22 cellular contexts compared by ENCODE assay signal in the genomic region with DNA sequence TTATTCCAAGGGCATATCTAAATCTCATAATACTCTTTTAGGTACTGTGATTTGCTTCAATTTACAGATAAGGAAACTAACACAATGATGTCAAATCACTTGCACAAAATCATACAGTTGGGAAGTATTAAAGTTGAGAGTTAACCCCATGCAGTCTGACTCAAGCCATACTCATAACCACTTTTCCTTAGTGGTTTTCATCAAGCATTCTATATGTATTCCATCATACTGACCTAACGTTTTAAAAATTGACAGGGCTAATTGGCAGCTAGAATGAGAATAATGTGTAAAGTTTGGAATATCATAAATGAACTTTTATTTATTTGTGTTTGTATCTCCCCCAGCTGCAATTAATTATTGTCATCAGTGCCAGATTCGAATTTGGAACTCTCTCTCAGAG. TPM values are rescaled to one million over a fixed set of nuclear protein-coding genes. Genes with fewer than 3 reads are reported as not detected.
A peak's percentile ranks its signal among the peaks of the same experiment; 100 is the strongest.
DNase-seq lines count a peak whose midpoint lies in the region; ATAC-seq and TF ChIP-seq lines count a peak whose summit lies in the region.
"Had no signal": no experiment of that assay in that cellular context is flagged by ENCODE, and none has a peak within 500 bp of the region (broad histone marks: within the 10 kb centered on the region; RNA-seq: fewer than 3 reads in every experiment).

No MANE protein-coding gene starts in this region.

- H3K79me2 ChIP-seq in SK-N-SH (ENCODE audit: insufficient read depth): no peaks in the 10 kb centered on the region

- peak in 1 of 2 experiments; percentile 72; a peak in 2 of 4 replicates for TF ChIP-seq EP300 in SK-N-SH (IDR thresholded peaks at IDR 0.05; ENCODE audit: borderline replicate concordance in 1 of 2, low read depth in 1 of 2, low read length in 1 of 2)

- peaks cover 8% of the 10 kb centered on the region for H3F3A ChIP-seq in SK-N-SH (replicated peaks; ENCODE audit: insufficient read depth)

- peaks cover 9 to 24% of the 10 kb centered on the region in 2 experiments for H3K36me3 ChIP-seq in SK-N-SH (replicated peaks in 1 of 2; ENCODE audit: control insufficient read depth in 1 of 2, insufficient read depth in 2 of 2, low read length in 1 of 2)

- POLR2A ChIA-PET in SK-N-SH (lab: Yijun Ruan, JAX): no interaction called here

- no peaks in the 10 kb centered on the region for H3K9me3 ChIP-seq in SK-N-SH
- H3K9me3 ChIP-seq: Caco-2 had no signal

- TF ChIP-seq RAD21 in SK-N-SH (IDR thresholded peaks at IDR 0.05; ENCODE audit: low read length): no peak

- no peak for TF ChIP-seq CTCF in SK-N-SH (IDR thresholded peaks at IDR 0.05)

- no peak overlapping the region for H2AFZ ChIP-seq in SK-N-SH (ENCODE audit: low read depth)
- H2AFZ ChIP-seq: GM23338 had no signal

- no peaks in the 10 kb centered on the region for H4K20me1 ChIP-seq in SK-N-SH (ENCODE audit: insufficient read depth)

- peak overlapping the region in 1 of 2 experiments; percentile 7; a peak in 1 of 4 replicates for H3K27ac ChIP-seq in SK-N-SH (ENCODE audit: low read depth in 2 of 2, low read length in 1 of 2)
- H3K27ac ChIP-seq: 22Rv1 had no signal

- DNase-seq in SK-N-SH (no peak), amniotic epithelial cell (ENCODE audit: low read depth) (peak; percentile 27), fibroblast of the conjunctiva (ENCODE audit: low read depth) (peak; percentile 34), NCI-H1436 treated with DMSO at 0.1 percent for 48 hours (lab: John Stamatoyannopoulos, UW) (no peak), LoVo (ENCODE audit: low spot score) (no peak), GOT3 (lab: John Stamatoyannopoulos, UW) (no peak)
- DNase-seq: activated CD4-positive, alpha-beta T cell treated with anti-CD3 and anti-CD28 coated beads for 36 hours; activated naive CD8-positive, alpha-beta T cell treated with anti-CD3 and anti-CD28 coated beads, Interleukin-2, amount 50 U/mL, for 24 hours; Caco-2; central memory CD4-positive, alpha-beta T cell; kidney glomerular epithelial cell; mesendoderm; naive thymus-derived CD8-positive, alpha-beta T cell; NCI-H2029; NK-92 treated with Interleukin-12 subunit alpha and Interleukin-12 subunit beta, amount 100 ng/mL, for 24 hours; stimulated activated naive CD8-positive, alpha-beta T cell treated with anti-CD3 and anti-CD28 coated beads, Interleukin-15, amount 100 ng/mL, for 72 hours; trophoblast cell had no signal

- no peak overlapping the region for H3K9ac ChIP-seq in SK-N-SH

- CTCF ChIA-PET in SK-N-SH (lab: Yijun Ruan, JAX): interaction anchor here (0.9 kb wide), 1 partner anchor 12 kb away, joined by 3 read pairs; no protein-coding TSS in a partner anchor

- WGBS in SK-N-SH (ENCODE audit: low lambda C conversion rate): 24% methylated on average over 2 of the region's 2 CpGs

- no peak overlapping the region for H3K4me3 ChIP-seq in SK-N-SH (ENCODE audit: low read depth in 2 of 2, low read length in 1 of 2)
- H3K4me3 ChIP-seq: GM23338 had no signal

- peaks cover 0 to 17% of the 10 kb centered on the region in 2 experiments; a peak in 2 of 4 replicates for H3K4me1 ChIP-seq in SK-N-SH (ENCODE audit: control insufficient read depth in 1 of 2, insufficient read depth in 2 of 2, low read depth in 1 of 2, low read length in 1 of 2)
- H3K4me1 ChIP-seq: Caco-2 had no signal

- no peaks in the 10 kb centered on the region for H3K27me3 ChIP-seq in SK-N-SH (ENCODE audit: insufficient read depth)

- no peak overlapping the region for H3K4me2 ChIP-seq in SK-N-SH
- H3K4me2 ChIP-seq: GM23338 had no signal

- H3K9me2 ChIP-seq in SK-N-SH: no peaks in the 10 kb centered on the region

- ATAC-seq in SK-N-SH treated with all-trans-retinoic acid at 6 μM for 48 hours: no peak
- no peak for ATAC-seq in GM18519 (IDR thresholded peaks at IDR 0.05; ENCODE audit: low FRiP score, unreplicated experiment)
- ATAC-seq: activated CD4-positive, alpha-beta T cell treated with anti-CD3 and anti-CD28 coated beads for 36 hours; activated naive CD8-positive, alpha-beta T cell treated with anti-CD3 and anti-CD28 coated beads, Interleukin-2, amount 50 U/mL, for 24 hours; esophagus mucosa; GM23338; naive thymus-derived CD8-positive, alpha-beta T cell; stimulated activated naive CD8-positive, alpha-beta T cell treated with anti-CD3 and anti-CD28 coated beads, Interleukin-15, amount 100 ng/mL, for 72 hours had no signal

TF ChIP-seq in SK-N-SH, 30 proteins besides CTCF, POLR2A, EP300 and RAD21:
- TF ChIP-seq TCF12 (IDR thresholded peaks at IDR 0.05) (peak; percentile 81), JUND (IDR thresholded peaks at IDR 0.05) (peak; percentile 60), SIN3A (IDR thresholded peaks at IDR 0.05; ENCODE audit: borderline replicate concordance, low read depth, low read length) (no peak), FOSL2 (IDR thresholded peaks at IDR 0.05; ENCODE audit: borderline replicate concordance, low read depth) (peak; percentile 68), GABPA (IDR thresholded peaks at IDR 0.05; ENCODE audit: low read depth) (no peak), TEAD4 (IDR thresholded peaks at IDR 0.05; ENCODE audit: borderline replicate concordance, insufficient read depth) (peak; percentile 32; the same call in 1 of the 2 replicates), NRF1 (IDR thresholded peaks at IDR 0.05; ENCODE audit: low read depth, low read length) (no peak), NFIC (IDR thresholded peaks at IDR 0.05; ENCODE audit: borderline replicate concordance) (0 out of 2 replicates have a peak, but pooled peaks have one; percentile 17), SMC3 (IDR thresholded peaks at IDR 0.05; ENCODE audit: low read depth, low read length) (no peak), RXRA (IDR thresholded peaks at IDR 0.05; ENCODE audit: borderline replicate concordance, low read depth) (0 out of 2 replicates have a peak, but pooled peaks have one; percentile 26)
- TF ChIP-seq, protein P1, sequence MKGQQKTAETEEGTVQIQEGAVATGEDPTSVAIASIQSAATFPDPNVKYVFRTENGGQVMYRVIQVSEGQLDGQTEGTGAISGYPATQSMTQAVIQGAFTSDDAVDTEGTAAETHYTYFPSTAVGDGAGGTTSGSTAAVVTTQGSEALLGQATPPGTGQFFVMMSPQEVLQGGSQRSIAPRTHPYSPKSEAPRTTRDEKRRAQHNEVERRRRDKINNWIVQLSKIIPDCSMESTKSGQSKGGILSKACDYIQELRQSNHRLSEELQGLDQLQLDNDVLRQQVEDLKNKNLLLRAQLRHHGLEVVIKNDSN (IDR thresholded peaks at IDR 0.05; ENCODE audit: borderline replicate concordance, low read depth): no peak
- TF ChIP-seq, protein P2, sequence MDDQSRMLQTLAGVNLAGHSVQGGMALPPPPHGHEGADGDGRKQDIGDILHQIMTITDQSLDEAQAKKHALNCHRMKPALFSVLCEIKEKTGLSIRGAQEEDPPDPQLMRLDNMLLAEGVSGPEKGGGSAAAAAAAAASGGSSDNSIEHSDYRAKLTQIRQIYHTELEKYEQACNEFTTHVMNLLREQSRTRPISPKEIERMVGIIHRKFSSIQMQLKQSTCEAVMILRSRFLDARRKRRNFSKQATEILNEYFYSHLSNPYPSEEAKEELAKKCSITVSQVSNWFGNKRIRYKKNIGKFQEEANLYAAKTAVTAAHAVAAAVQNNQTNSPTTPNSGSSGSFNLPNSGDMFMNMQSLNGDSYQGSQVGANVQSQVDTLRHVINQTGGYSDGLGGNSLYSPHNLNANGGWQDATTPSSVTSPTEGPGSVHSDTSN (IDR thresholded peaks at IDR 0.05): peak; percentile 80

TF ChIP-seq in SK-N-SH treated with all-trans-retinoic acid at 6 μM for 48 hours, 23 proteins besides CTCF, POLR2A, EP300 and RAD21 (continues in another document):
- no peak for TF ChIP-seq ISL1 (CRISPR knock-in tag; IDR thresholded peaks at IDR 0.05)
- no peak for TF ChIP-seq TOX (CRISPR knock-in tag; IDR thresholded peaks at IDR 0.05; ENCODE audit: borderline replicate concordance)
- no peak for TF ChIP-seq ZFP3 (CRISPR knock-in tag; IDR thresholded peaks at IDR 0.05)
- no peak for TF ChIP-seq TCF4 (CRISPR knock-in tag; IDR thresholded peaks at IDR 0.05; ENCODE audit: borderline replicate concordance)
- TF ChIP-seq, protein P3, sequence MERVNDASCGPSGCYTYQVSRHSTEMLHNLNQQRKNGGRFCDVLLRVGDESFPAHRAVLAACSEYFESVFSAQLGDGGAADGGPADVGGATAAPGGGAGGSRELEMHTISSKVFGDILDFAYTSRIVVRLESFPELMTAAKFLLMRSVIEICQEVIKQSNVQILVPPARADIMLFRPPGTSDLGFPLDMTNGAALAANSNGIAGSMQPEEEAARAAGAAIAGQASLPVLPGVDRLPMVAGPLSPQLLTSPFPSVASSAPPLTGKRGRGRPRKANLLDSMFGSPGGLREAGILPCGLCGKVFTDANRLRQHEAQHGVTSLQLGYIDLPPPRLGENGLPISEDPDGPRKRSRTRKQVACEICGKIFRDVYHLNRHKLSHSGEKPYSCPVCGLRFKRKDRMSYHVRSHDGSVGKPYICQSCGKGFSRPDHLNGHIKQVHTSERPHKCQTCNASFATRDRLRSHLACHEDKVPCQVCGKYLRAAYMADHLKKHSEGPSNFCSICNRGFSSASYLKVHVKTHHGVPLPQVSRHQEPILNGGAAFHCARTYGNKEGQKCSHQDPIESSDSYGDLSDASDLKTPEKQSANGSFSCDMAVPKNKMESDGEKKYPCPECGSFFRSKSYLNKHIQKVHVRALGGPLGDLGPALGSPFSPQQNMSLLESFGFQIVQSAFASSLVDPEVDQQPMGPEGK (CRISPR knock-in tag; IDR thresholded peaks at IDR 0.05; ENCODE audit: borderline replicate concordance): no peak

RNA-seq across cellular contexts. Expression of a gene that starts 20.9 kb away (rescaled TPM):
- polyA plus RNA-seq in SK-N-SH (2012; rRNA removed): 1.8 and 2.6 TPM in 2 replicates
- polyA plus RNA-seq in SK-N-SH (2012; cell fraction: cytosol; rRNA removed): 2.6 and 3.2 TPM in 2 replicates
- polyA plus RNA-seq in SK-N-SH (2012; cell fraction: nucleus; rRNA removed): 1.6 and 4.1 TPM in 2 replicates

RNA-seq across cellular contexts. Expression of a gene that starts 21.1 kb away (rescaled TPM):
- 5.1 and 9.3 TPM in 2 replicates for polyA plus RNA-seq in SK-N-SH (2012; rRNA removed)
- polyA plus RNA-seq in SK-N-SH (2012; cell fraction: cytosol; rRNA removed): 6.3 and 6.9 TPM in 2 replicates
- polyA plus RNA-seq in SK-N-SH (2012; cell fraction: nucleus; rRNA removed): 10.1 and 20.7 TPM in 2 replicates

Comparison
In these comparisons a context has a peak if more than half of its experiments do, and no peak if none do; other contexts are left out.
1. DNase-seq: peak in amniotic epithelial cell (single experiment) and fibroblast of the conjunctiva (single experiment); none in SK-N-SH (single experiment), NCI-H1436 treated with DMSO at 0.1 percent for 48 hours (single experiment), LoVo (single experiment) and GOT3 (single experiment).